Comparison of ENCODE assay signal across 10 cellular contexts in genomic region chr11:57547854-57548377, GRCh38. TPM values are rescaled to one million over a fixed set of nuclear protein-coding genes. Genes with fewer than 3 reads are reported as not detected.
DNase-seq lines count a peak whose midpoint lies in the region; ATAC-seq lines count a peak whose summit lies in the region.
"Had no signal": no experiment of that assay in that cellular context is flagged by ENCODE, and none has a peak within 500 bp of the region (broad histone marks: within the 10 kb centered on the region; RNA-seq: fewer than 3 reads in every experiment).

No MANE protein-coding gene starts in this region.

- peaks cover 3 to 8% of the 10 kb centered on the region in 2 donors for H3K36me3 Mint-ChIP-seq in activated T-cell treated with anti-CD3 and anti-CD28 coated beads, Interleukin-2, amount 50 U/mL, for 72 hours (ENCODE audit: insufficient read depth in 2 of 2)
- H3K36me3 Mint-ChIP-seq in T-helper 2 cell treated with Interferon-gamma antibody and Interleukin-4, amounts not matched to agents 5 μg/mL and 100 μg/mL, for 36 hours (ENCODE audit: low read depth) = peaks cover 38% of the 10 kb centered on the region

- peak; percentile 43 to 75 for ATAC-seq in activated T-cell treated with anti-CD3 and anti-CD28 coated beads, Interleukin-2, amount 50 U/mL, for 72 hours (replicated peaks in 1 of 2)
- ATAC-seq in HG02970 (IDR thresholded peaks at IDR 0.05; ENCODE audit: low FRiP score, unreplicated experiment) = peak; percentile 84
- peak; percentile 80 for ATAC-seq in stimulated activated naive CD8-positive, alpha-beta T cell treated with anti-CD3 and anti-CD28 coated beads, Interleukin-15, Interleukin-2, amounts not matched to agents 100 U/mL and 50 U/mL, for 24 hours

- H3K27ac Mint-ChIP-seq in activated T-cell treated with anti-CD3 and anti-CD28 coated beads, Interleukin-2, amount 50 U/mL, for 72 hours = peak overlapping the region; percentile 9
- peak overlapping the region; percentile 41 for H3K27ac Mint-ChIP-seq in T-helper 2 cell treated with Interferon-gamma antibody and Interleukin-4, amounts not matched to agents 5 μg/mL and 100 μg/mL, for 36 hours

- H3K4me3 Mint-ChIP-seq in activated T-cell treated with anti-CD3 and anti-CD28 coated beads, Interleukin-2, amount 50 U/mL, for 72 hours = no peak overlapping the region
- no peak overlapping the region for H3K4me3 Mint-ChIP-seq in T-helper 2 cell treated with Interferon-gamma antibody and Interleukin-4, amounts not matched to agents 5 μg/mL and 100 μg/mL, for 36 hours

- no peaks in the 10 kb centered on the region for H3K27me3 Mint-ChIP-seq in activated T-cell treated with anti-CD3 and anti-CD28 coated beads, Interleukin-2, amount 50 U/mL, for 72 hours (ENCODE audit: low read depth)
- no peaks in the 10 kb centered on the region for H3K27me3 Mint-ChIP-seq in T-helper 2 cell treated with Interferon-gamma antibody and Interleukin-4, amounts not matched to agents 5 μg/mL and 100 μg/mL, for 36 hours (ENCODE audit: low read depth)

- H3K4me1 Mint-ChIP-seq in activated T-cell treated with anti-CD3 and anti-CD28 coated beads, Interleukin-2, amount 50 U/mL, for 72 hours (ENCODE audit: low read depth) = peaks cover 13% of the 10 kb centered on the region
- H3K4me1 Mint-ChIP-seq in T-helper 2 cell treated with Interferon-gamma antibody and Interleukin-4, amounts not matched to agents 5 μg/mL and 100 μg/mL, for 36 hours (ENCODE audit: low read depth) = peaks cover 2% of the 10 kb centered on the region

- no peak for DNase-seq in activated T-cell treated with anti-CD3 and anti-CD28 coated beads, Interleukin-2, amount 50 U/mL, for 72 hours
- DNase-seq in activated T-cell treated with anti-CD3 and anti-CD28 coated beads, Interleukin-2, amount 50 U/mL, for 1 hour = no peak
- no peak for DNase-seq in T-helper 2 cell treated with Interferon-gamma antibody and Interleukin-4, amounts not matched to agents 5 μg/mL and 100 μg/mL, for 36 hours (ENCODE audit: low spot score)
- peak; percentile 32 for DNase-seq in stimulated activated naive CD8-positive, alpha-beta T cell treated with anti-CD3 and anti-CD28 coated beads, Interleukin-15, Interleukin-2, amounts not matched to agents 100 U/mL and 50 U/mL, for 24 hours
- DNase-seq in NCI-H1105 (lab: John Stamatoyannopoulos, UW) = no peak
- no peak for DNase-seq in ecto neural progenitor cell (ENCODE audit: low spot score)
- no peak for DNase-seq in RKO (ENCODE audit: low spot score)
- DNase-seq: NCI-H2029 treated with DMSO at 0.1 percent for 48 hours had no signal

- no peaks in the 10 kb centered on the region for H3K9me3 Mint-ChIP-seq in activated T-cell treated with anti-CD3 and anti-CD28 coated beads, Interleukin-2, amount 50 U/mL, for 72 hours
- H3K9me3 Mint-ChIP-seq in T-helper 2 cell treated with Interferon-gamma antibody and Interleukin-4, amounts not matched to agents 5 μg/mL and 100 μg/mL, for 36 hours = no peaks in the 10 kb centered on the region

RNA-seq across cellular contexts. Expression of gene SMTNL1, which starts 10.5 kb away (rescaled TPM):
- total RNA-seq in activated T-cell treated with anti-CD3 and anti-CD28 coated beads, Interleukin-2, amount 50 U/mL, for 72 hours = not detected
- total RNA-seq: astrocyte had no signal

RNA-seq across cellular contexts. Expression of gene TIMM10, which starts 17.4 kb away (rescaled TPM):
- 100 to 1,000 TPM; 106 to 107 TPM for total RNA-seq in activated T-cell treated with anti-CD3 and anti-CD28 coated beads, Interleukin-2, amount 50 U/mL, for 72 hours

RNA-seq across cellular contexts. Expression of gene UBE2L6, which starts 19.6 kb away (rescaled TPM):
- 100 to 1,000 TPM; 144 to 180 TPM for total RNA-seq in activated T-cell treated with anti-CD3 and anti-CD28 coated beads, Interleukin-2, amount 50 U/mL, for 72 hours

RNA-seq across cellular contexts. Expression of gene SLC43A1, which starts 32.4 kb away (rescaled TPM):
- total RNA-seq in activated T-cell treated with anti-CD3 and anti-CD28 coated beads, Interleukin-2, amount 50 U/mL, for 72 hours = 10 to 100 TPM; 43.6 to 53.9 TPM

RNA-seq across cellular contexts. Expression of gene SERPING1, which starts 49.6 kb away (rescaled TPM):
- not detected for total RNA-seq in activated T-cell treated with anti-CD3 and anti-CD28 coated beads, Interleukin-2, amount 50 U/mL, for 72 hours
